21 cellular contexts compared by ENCODE assay signal in genomic region chr9:112433715-112434392, GRCh38. TPM values are rescaled to one million over a fixed set of nuclear protein-coding genes. Genes with fewer than 3 reads are reported as not detected.
DNase-seq lines count a peak whose midpoint lies in the region; ATAC-seq and TF ChIP-seq lines count a peak whose summit lies in the region.
"Had no signal": no experiment of that assay in that cellular context is flagged by ENCODE, and none has a peak within 500 bp of the region (broad histone marks: within the 10 kb centered on the region; RNA-seq: fewer than 3 reads in every experiment).

No MANE protein-coding gene starts in this region.

- intact Hi-C loops in spleen (cut with DNase I; ENCODE audit: low total_unique reads): no loop called here

- H3K9me3 Mint-ChIP-seq in nephron progenitor cell: no peaks in the 10 kb centered on the region
- H3K9me3 Mint-ChIP-seq: CD8-positive, alpha-beta T cell had no signal

- TF ChIP-seq POLR2A in spleen (IDR thresholded peaks at IDR 0.05): no peak

- H3K27ac ChIP-seq in esophagus (ENCODE audit: low read depth in 2 of 2, low read length in 1 of 2) (peak overlapping the region; percentile 24 to 35), spleen (no peak overlapping the region)
- H3K27ac ChIP-seq: 22Rv1; BLaER1 treated with 17β-estradiol and CSF1 and Interleukin-3, amounts not matched to agents 10 nM and 100 nM; KMS-11; Peyer's patch; SJSA1 had no signal

- peaks cover 36% of the 10 kb centered on the region for H3K36me3 Mint-ChIP-seq in nephron progenitor cell (ENCODE audit: low read depth)

- H3K9me3 ChIP-seq in esophagus (ENCODE audit: control insufficient read depth in 2 of 2, insufficient read depth in 1 of 2, low read depth in 1 of 2, low read length in 1 of 2): no peaks in the 10 kb centered on the region
- no peaks in the 10 kb centered on the region for H3K9me3 ChIP-seq in spleen
- H3K9me3 ChIP-seq: BLaER1 treated with 17β-estradiol and CSF1 and Interleukin-3, amounts not matched to agents 10 nM and 100 nM; Peyer's patch; SJSA1 had no signal

- TF ChIP-seq CTCF in nephron progenitor cell (IDR thresholded peaks at IDR 0.05) (no peak), spleen (IDR thresholded peaks at IDR 0.05 in 8 of 11, conservative IDR thresholded peaks at IDR 0.05 in 3 of 11) (no peak)

- H3K4me3 ChIP-seq in esophagus (ENCODE audit: low read depth in 1 of 2, low read length in 2 of 2): no peak overlapping the region
- no peak overlapping the region for H3K4me3 ChIP-seq in spleen
- H3K4me3 ChIP-seq: BLaER1 treated with 17β-estradiol and CSF1 and Interleukin-3, amounts not matched to agents 10 nM and 100 nM; Peyer's patch; SJSA1 had no signal

- ATAC-seq in HG03095 (IDR thresholded peaks at IDR 0.05; ENCODE audit: unreplicated experiment): no peak
- ATAC-seq: CD8-positive, alpha-beta T cell had no signal

- H3K4me1 ChIP-seq in esophagus (ENCODE audit: control insufficient read depth in 2 of 2, insufficient read depth in 2 of 2, low read length in 1 of 2) (peaks cover 0 to 3% of the 10 kb centered on the region in 2 donors), spleen (no peaks in the 10 kb centered on the region)
- H3K4me1 ChIP-seq: BLaER1 treated with 17β-estradiol and CSF1 and Interleukin-3, amounts not matched to agents 10 nM and 100 nM; Peyer's patch; SJSA1 had no signal

- H3K27ac Mint-ChIP-seq in nephron progenitor cell: peak overlapping the region; percentile 40
- H3K27ac Mint-ChIP-seq: CD8-positive, alpha-beta T cell had no signal

- 81 to 86% methylated on average over 5 of the region's 5 CpGs for WGBS in esophagus, 2 donors
- 85 to 95% (median 92%) methylated on average over 5 of the region's 5 CpGs for WGBS in spleen, 5 donors

- H3K27me3 ChIP-seq in esophagus (ENCODE audit: control insufficient read depth in 1 of 2, insufficient read depth in 2 of 2, low read length in 2 of 2) (no peaks in the 10 kb centered on the region), spleen (replicated peaks in 1 of 7) (no peaks in the 10 kb centered on the region)
- H3K27me3 ChIP-seq: BLaER1 treated with 17β-estradiol and CSF1 and Interleukin-3, amounts not matched to agents 10 nM and 100 nM; Peyer's patch; SJSA1 had no signal

- no peaks in the 10 kb centered on the region for H3K27me3 Mint-ChIP-seq in nephron progenitor cell (ENCODE audit: low read depth, poor library complexity)

- no peaks in the 10 kb centered on the region for H3K4me1 Mint-ChIP-seq in nephron progenitor cell

- DNase-seq in NCI-H510A treated with DMSO at 0.1 percent for 48 hours (lab: John Stamatoyannopoulos, UW): peak; percentile 25
- DNase-seq in NCI-H510A (lab: John Stamatoyannopoulos, UW): no peak
- DNase-seq in nephron progenitor cell: no peak
- no peak for DNase-seq in spleen
- DNase-seq in T1000 (lab: John Stamatoyannopoulos, UW): no peak
- DNase-seq in SW480 (ENCODE audit: low spot score): no peak
- DNase-seq: CD8-positive, alpha-beta T cell; GDM1; IMR-90; NCI-H1105; NCI-H146; NCI-H2081 treated with DMSO at 0.1 percent for 48 hours; NCI-H524; NCI-H774; Peyer's patch had no signal

- H3K4me3 Mint-ChIP-seq in nephron progenitor cell: no peak overlapping the region
- H3K4me3 Mint-ChIP-seq: CD8-positive, alpha-beta T cell had no signal

- peaks cover 0 to 2% of the 10 kb centered on the region in 2 donors for H3K36me3 ChIP-seq in esophagus (ENCODE audit: control insufficient read depth in 2 of 2, insufficient read depth in 2 of 2, low read length in 1 of 2)
- H3K36me3 ChIP-seq in spleen: peaks cover 0 to 81% (median 0%) of the 10 kb centered on the region in 6 donors
- H3K36me3 ChIP-seq: SJSA1 had no signal

RNA-seq across cellular contexts. Expression of gene KIAA1958, which starts 52.8 kb away (rescaled TPM):
- under 1 TPM; 0.71 to 0.81 TPM for polyA plus RNA-seq in esophagus
- total RNA-seq in spleen: 10 to 100 TPM in 1 of 7 donors, 1 to 10 TPM in 6; 4.9 to 11.9 (median 7.9) TPM
- polyA plus RNA-seq in spleen: under 1 TPM; 0.39 to 0.53 (median 0.51) TPM

RNA-seq across cellular contexts. Expression of gene HSDL2, which starts 53.9 kb away (rescaled TPM):
- polyA plus RNA-seq in esophagus (10 to 100 TPM; 19.4 to 22.0 TPM), spleen (10 to 100 TPM; 11.2 to 16.4 (median 14.9) TPM)
- total RNA-seq in spleen: 10 to 100 TPM; 24.9 to 42.6 (median 33.7) TPM

Comparison
In these comparisons a context has a peak if more than half of its experiments do, and no peak if none do; other contexts are left out.
1. H3K27ac ChIP-seq: peak in esophagus (2 of 2); none in spleen (0 of 8).